ENCODE assay signal across 1 cellular context in the genomic region with DNA sequence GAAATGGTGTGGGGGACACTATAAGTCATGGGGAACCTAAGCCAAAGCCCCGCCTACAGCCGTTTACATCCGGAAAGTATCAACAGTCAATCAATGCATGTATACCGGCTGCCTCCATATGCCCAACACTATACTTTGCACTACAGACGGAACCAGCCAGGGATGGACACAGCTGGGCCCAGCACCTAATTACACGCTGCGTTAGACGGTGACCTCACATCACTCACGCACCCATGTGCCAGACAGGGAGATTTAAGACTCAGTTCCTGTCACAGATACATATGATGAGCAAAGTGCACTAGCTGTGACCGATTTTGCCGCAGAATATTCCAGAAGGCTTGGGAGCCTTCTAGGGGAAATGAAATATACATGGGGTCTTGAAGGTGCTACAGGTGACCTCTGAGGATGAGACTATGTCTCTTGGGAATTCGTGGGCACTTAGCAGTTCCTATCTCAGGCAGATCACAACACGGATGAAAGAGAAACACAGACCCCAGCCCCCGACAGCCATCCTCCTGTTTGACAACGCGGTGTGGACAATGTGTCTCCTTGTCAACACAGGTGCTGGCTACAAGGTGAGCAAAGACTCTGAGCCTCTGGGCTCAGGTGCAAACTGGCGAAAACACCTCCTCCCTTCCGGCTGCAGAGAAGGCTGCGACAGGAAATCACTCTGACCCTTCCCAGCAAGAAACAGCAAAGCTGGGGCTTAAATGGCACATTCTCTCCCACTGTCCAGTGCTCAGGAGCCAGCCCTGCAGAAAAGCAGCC.
TF ChIP-seq lines count a peak whose summit lies in the region.

No MANE protein-coding gene starts in this region.

TF ChIP-seq in SK-N-SH, 30 proteins besides CTCF, POLR2A, EP300 and RAD21 (continued from another document):
- TF ChIP-seq, protein P1, sequence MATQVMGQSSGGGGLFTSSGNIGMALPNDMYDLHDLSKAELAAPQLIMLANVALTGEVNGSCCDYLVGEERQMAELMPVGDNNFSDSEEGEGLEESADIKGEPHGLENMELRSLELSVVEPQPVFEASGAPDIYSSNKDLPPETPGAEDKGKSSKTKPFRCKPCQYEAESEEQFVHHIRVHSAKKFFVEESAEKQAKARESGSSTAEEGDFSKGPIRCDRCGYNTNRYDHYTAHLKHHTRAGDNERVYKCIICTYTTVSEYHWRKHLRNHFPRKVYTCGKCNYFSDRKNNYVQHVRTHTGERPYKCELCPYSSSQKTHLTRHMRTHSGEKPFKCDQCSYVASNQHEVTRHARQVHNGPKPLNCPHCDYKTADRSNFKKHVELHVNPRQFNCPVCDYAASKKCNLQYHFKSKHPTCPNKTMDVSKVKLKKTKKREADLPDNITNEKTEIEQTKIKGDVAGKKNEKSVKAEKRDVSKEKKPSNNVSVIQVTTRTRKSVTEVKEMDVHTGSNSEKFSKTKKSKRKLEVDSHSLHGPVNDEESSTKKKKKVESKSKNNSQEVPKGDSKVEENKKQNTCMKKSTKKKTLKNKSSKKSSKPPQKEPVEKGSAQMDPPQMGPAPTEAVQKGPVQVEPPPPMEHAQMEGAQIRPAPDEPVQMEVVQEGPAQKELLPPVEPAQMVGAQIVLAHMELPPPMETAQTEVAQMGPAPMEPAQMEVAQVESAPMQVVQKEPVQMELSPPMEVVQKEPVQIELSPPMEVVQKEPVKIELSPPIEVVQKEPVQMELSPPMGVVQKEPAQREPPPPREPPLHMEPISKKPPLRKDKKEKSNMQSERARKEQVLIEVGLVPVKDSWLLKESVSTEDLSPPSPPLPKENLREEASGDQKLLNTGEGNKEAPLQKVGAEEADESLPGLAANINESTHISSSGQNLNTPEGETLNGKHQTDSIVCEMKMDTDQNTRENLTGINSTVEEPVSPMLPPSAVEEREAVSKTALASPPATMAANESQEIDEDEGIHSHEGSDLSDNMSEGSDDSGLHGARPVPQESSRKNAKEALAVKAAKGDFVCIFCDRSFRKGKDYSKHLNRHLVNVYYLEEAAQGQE (IDR thresholded peaks at IDR 0.05; ENCODE audit: low read depth, low read length), result no peak
- TF ChIP-seq, protein P2, sequence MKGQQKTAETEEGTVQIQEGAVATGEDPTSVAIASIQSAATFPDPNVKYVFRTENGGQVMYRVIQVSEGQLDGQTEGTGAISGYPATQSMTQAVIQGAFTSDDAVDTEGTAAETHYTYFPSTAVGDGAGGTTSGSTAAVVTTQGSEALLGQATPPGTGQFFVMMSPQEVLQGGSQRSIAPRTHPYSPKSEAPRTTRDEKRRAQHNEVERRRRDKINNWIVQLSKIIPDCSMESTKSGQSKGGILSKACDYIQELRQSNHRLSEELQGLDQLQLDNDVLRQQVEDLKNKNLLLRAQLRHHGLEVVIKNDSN (IDR thresholded peaks at IDR 0.05; ENCODE audit: borderline replicate concordance, low read depth), result no peak
- TF ChIP-seq PBX3 (IDR thresholded peaks at IDR 0.05), result no peak
- no peak for TF ChIP-seq CHD2 (IDR thresholded peaks at IDR 0.05; ENCODE audit: low read length, partially characterized antibody)
- TF ChIP-seq TCF12 (IDR thresholded peaks at IDR 0.05), result no peak
- no peak for TF ChIP-seq SMC3 (IDR thresholded peaks at IDR 0.05; ENCODE audit: low read depth, low read length)
- TF ChIP-seq JUND (IDR thresholded peaks at IDR 0.05), result no peak
- TF ChIP-seq USF2 (IDR thresholded peaks at IDR 0.05; ENCODE audit: borderline replicate concordance, low read depth, low read length), result no peak
- no peak for TF ChIP-seq TAF1 (IDR thresholded peaks at IDR 0.05; ENCODE audit: borderline replicate concordance, low read depth, low read length)
- no peak for TF ChIP-seq NFIC (IDR thresholded peaks at IDR 0.05; ENCODE audit: borderline replicate concordance)
- no peak for TF ChIP-seq RXRA (IDR thresholded peaks at IDR 0.05; ENCODE audit: borderline replicate concordance, low read depth)
